ENCODE assay signal across 13 cellular contexts in the genomic region with DNA sequence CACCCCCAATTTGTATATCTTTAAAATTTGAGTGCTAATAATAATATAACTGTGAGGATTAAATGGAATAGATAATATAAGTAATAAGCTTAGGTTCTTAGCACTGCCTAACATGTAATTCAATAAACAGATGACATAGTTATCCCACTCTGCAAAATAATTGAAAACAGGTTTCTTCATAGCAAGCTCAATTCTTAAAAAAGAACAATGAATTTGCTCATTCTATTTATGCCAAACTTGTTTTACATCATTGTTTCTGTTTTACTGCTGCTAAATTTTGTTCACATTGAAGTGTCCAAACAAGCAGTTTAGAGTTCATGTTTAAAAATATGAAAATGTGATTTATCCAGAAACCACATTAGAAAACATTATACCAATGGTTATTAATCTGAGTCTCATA.
DNase-seq lines count a peak whose midpoint lies in the region; TF ChIP-seq lines count a peak whose summit lies in the region.
"Had no signal": no experiment of that assay in that cellular context is flagged by ENCODE, and none has a peak within 500 bp of the region (broad histone marks: within the 10 kb centered on the region; RNA-seq: fewer than 3 reads in every experiment).

No MANE protein-coding gene starts in this region.

- no peak overlapping the region for H3K23ac ChIP-seq in mesenchymal stem cell (ENCODE audit: low read length in 2 of 2)

- no peak overlapping the region for H3K4me3 Mint-ChIP-seq in T-helper 2 cell treated with Interferon-gamma antibody and Interleukin-4, amounts not matched to agents 5 μg/mL and 100 μg/mL, for 36 hours
- H3K4me3 Mint-ChIP-seq: CD14-positive monocyte; CD8-positive, alpha-beta memory T cell; HFFc6 had no signal

- TF ChIP-seq CTCF in Peyer's patch (IDR thresholded peaks at IDR 0.05) (no peak), brain microvascular endothelial cell (IDR thresholded peaks at IDR 0.05; ENCODE audit: low read depth, low read length, missing control alignments) (no peak)

- no peaks in the 10 kb centered on the region for H3K4me1 Mint-ChIP-seq in T-helper 2 cell treated with Interferon-gamma antibody and Interleukin-4, amounts not matched to agents 5 μg/mL and 100 μg/mL, for 36 hours (ENCODE audit: low read depth)
- H3K4me1 Mint-ChIP-seq: CD14-positive monocyte; CD8-positive, alpha-beta memory T cell had no signal

- no peak overlapping the region for H3K27ac ChIP-seq in mesenchymal stem cell (ENCODE audit: low read length, poor library complexity, severe bottlenecking)
- H3K27ac ChIP-seq in Peyer's patch, result no peak overlapping the region
- H3K27ac ChIP-seq in brain microvascular endothelial cell, result no peak overlapping the region

- no peak overlapping the region for H2BK5ac ChIP-seq in mesenchymal stem cell (ENCODE audit: low read depth, low read length, poor library complexity, severe bottlenecking)

- H3K4ac ChIP-seq in mesenchymal stem cell (ENCODE audit: low read depth in 1 of 2, low read length in 2 of 2), result no peak overlapping the region

- in situ Hi-C loops in brain microvascular endothelial cell (cut with HindIII; ENCODE audit: low pct_ligation_motif_present, low sequenced_read_pairs), result no loop called here

- no peak overlapping the region for H2AK5ac ChIP-seq in mesenchymal stem cell (ENCODE audit: low read length, severe bottlenecking)

- H3K9ac ChIP-seq in mesenchymal stem cell (ENCODE audit: low read length), result peak overlapping the region; percentile 52

- peaks cover 36% of the 10 kb centered on the region for H3K36me3 Mint-ChIP-seq in T-helper 2 cell treated with Interferon-gamma antibody and Interleukin-4, amounts not matched to agents 5 μg/mL and 100 μg/mL, for 36 hours (ENCODE audit: low read depth)

- peak overlapping the region in 1 of 2 experiments; percentile 14 for H3K4me3 ChIP-seq in mesenchymal stem cell (ENCODE audit: insufficient read depth in 1 of 2, low read depth in 1 of 2, low read length in 2 of 2)
- no peak overlapping the region for H3K4me3 ChIP-seq in Peyer's patch
- no peak overlapping the region for H3K4me3 ChIP-seq in brain microvascular endothelial cell (ENCODE audit: low read depth, low read length)
- H3K4me3 ChIP-seq: GM12878 had no signal

- no peaks in the 10 kb centered on the region for H3K27me3 Mint-ChIP-seq in T-helper 2 cell treated with Interferon-gamma antibody and Interleukin-4, amounts not matched to agents 5 μg/mL and 100 μg/mL, for 36 hours (ENCODE audit: low read depth)
- H3K27me3 Mint-ChIP-seq: CD8-positive, alpha-beta memory T cell had no signal

- H4K8ac ChIP-seq in mesenchymal stem cell (ENCODE audit: low read length), result no peak overlapping the region

- peak; percentile 16 for DNase-seq in GM03348 (ENCODE audit: low spot score)
- peak; percentile 66 for DNase-seq in fibroblast of gingiva (ENCODE audit: low read depth)
- DNase-seq in mesenchymal stem cell, result no peak
- no peak for DNase-seq in T-helper 9 cell
- no peak for DNase-seq in Peyer's patch
- DNase-seq in brain microvascular endothelial cell, result no peak
- no peak for DNase-seq in T-helper 2 cell treated with Interferon-gamma antibody and Interleukin-4, amounts not matched to agents 5 μg/mL and 100 μg/mL, for 36 hours (ENCODE audit: low spot score)
- DNase-seq: CD8-positive, alpha-beta memory T cell; DMS 273 treated with DMSO at 0.1 percent for 48 hours; HCEC 1CT; HFFc6 had no signal

- no peak overlapping the region for H2AFZ ChIP-seq in mesenchymal stem cell (ENCODE audit: low read depth, low read length)

- H3K27me3 ChIP-seq in mesenchymal stem cell (ENCODE audit: control insufficient read depth in 1 of 2, insufficient read depth in 1 of 2, low read length in 2 of 2), result no peaks in the 10 kb centered on the region
- H3K27me3 ChIP-seq in Peyer's patch, result no peaks in the 10 kb centered on the region
- no peaks in the 10 kb centered on the region for H3K27me3 ChIP-seq in brain microvascular endothelial cell (replicated peaks)

- no peak overlapping the region for H2BK15ac ChIP-seq in mesenchymal stem cell (ENCODE audit: low read depth, poor library complexity, severe bottlenecking)

- TF ChIP-seq POLR2A in Peyer's patch (IDR thresholded peaks at IDR 0.05), result no peak

- H3K9me3 Mint-ChIP-seq in T-helper 2 cell treated with Interferon-gamma antibody and Interleukin-4, amounts not matched to agents 5 μg/mL and 100 μg/mL, for 36 hours, result peaks cover 26% of the 10 kb centered on the region

- no peak overlapping the region for H3K4me2 ChIP-seq in mesenchymal stem cell (ENCODE audit: low read length, poor library complexity, severe bottlenecking)

- H3K18ac ChIP-seq in mesenchymal stem cell (ENCODE audit: low read depth in 1 of 2, low read length in 2 of 2), result no peak overlapping the region

- no peak overlapping the region for H2BK12ac ChIP-seq in mesenchymal stem cell (ENCODE audit: low read length in 2 of 2)

- H3K79me1 ChIP-seq in mesenchymal stem cell (replicated peaks; ENCODE audit: low read length, poor library complexity, severe bottlenecking), result peaks cover 9% of the 10 kb centered on the region

- peaks cover 11 to 32% of the 10 kb centered on the region in 2 experiments for H3K36me3 ChIP-seq in mesenchymal stem cell (ENCODE audit: control insufficient read depth in 1 of 2, insufficient read depth in 2 of 2, low read depth in 1 of 2, low read length in 2 of 2)
- peaks cover 0 to 19% (median 0%) of the 10 kb centered on the region in 3 donors for H3K36me3 ChIP-seq in Peyer's patch
- H3K36me3 ChIP-seq in brain microvascular endothelial cell (replicated peaks), result peaks cover 6% of the 10 kb centered on the region

- H3K14ac ChIP-seq in mesenchymal stem cell (ENCODE audit: low read length in 2 of 2), result no peak overlapping the region

- no peak overlapping the region for H3K27ac Mint-ChIP-seq in T-helper 2 cell treated with Interferon-gamma antibody and Interleukin-4, amounts not matched to agents 5 μg/mL and 100 μg/mL, for 36 hours
- H3K27ac Mint-ChIP-seq: CD14-positive monocyte; CD8-positive, alpha-beta memory T cell; HFFc6 had no signal

- no peak overlapping the region for H4K91ac ChIP-seq in mesenchymal stem cell (ENCODE audit: low read length)

- H3K4me1 ChIP-seq in mesenchymal stem cell (ENCODE audit: control insufficient read depth, insufficient read depth, low read depth, low read length), result no peaks in the 10 kb centered on the region
- no peaks in the 10 kb centered on the region for H3K4me1 ChIP-seq in Peyer's patch

- no peak overlapping the region for H2BK120ac ChIP-seq in mesenchymal stem cell (ENCODE audit: low read depth, low read length)

- peaks cover 15% of the 10 kb centered on the region for H3K9me3 ChIP-seq in mesenchymal stem cell (ENCODE audit: control insufficient read depth, low read length)
- peaks cover 0 to 14% (median 0%) of the 10 kb centered on the region in 4 donors for H3K9me3 ChIP-seq in Peyer's patch

Comparison
In these comparisons a context has a peak if more than half of its experiments do, and no peak if none do; other contexts are left out.
1. DNase-seq: peak in GM03348 (single experiment) and fibroblast of gingiva (single experiment); none in mesenchymal stem cell (single experiment), T-helper 9 cell (single experiment), Peyer's patch (0 of 3), brain microvascular endothelial cell (single experiment) and T-helper 2 cell treated with Interferon-gamma antibody and Interleukin-4, amounts not matched to agents 5 μg/mL and 100 μg/mL, for 36 hours (single experiment).